In the genomic region with DNA sequence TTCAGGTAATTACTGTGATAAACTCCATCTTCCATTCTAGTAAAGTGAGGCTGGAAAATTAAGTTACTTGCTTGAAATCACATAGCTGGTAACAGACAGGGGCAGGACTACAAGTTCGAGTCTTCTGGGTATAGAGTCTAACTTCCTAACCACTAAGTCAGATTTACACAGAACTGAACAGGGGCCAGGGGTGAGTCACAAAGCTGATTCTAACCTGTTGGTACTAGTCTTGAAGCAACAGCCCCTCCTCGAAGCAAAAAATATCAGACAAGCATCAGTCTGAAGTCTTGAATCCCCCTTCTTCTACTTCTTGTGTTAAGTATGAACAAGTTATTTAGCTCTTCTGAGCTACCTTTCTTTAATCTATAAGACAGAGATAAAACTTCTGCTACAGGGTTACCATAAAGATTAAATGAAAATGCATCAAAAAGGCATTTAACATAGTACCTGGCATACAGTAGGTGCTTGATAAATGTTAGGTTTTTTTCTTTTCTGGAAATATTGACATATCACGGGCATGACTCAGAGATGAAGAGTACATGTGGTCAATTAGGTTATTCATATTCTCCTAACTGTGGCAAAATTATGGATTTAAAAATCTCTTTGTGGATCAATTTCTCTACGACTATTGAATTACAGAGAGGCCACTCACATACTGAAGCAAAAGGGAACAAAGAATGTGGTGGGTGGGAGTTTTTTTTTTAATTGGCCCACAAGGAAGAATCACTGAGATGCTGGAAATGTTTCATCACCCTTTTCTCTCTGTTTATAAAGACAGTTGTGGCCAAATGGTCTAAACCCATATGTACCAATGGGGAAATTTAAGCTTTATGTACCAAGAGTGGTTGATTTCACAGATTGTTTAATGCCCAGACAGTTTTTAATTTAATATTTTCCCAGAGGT, we compare ENCODE assay signal across 19 cellular contexts.
DNase-seq lines count a peak whose midpoint lies in the region; ATAC-seq, FAIRE-seq and TF ChIP-seq lines count a peak whose summit lies in the region.
"Had no signal": no experiment of that assay in that cellular context is flagged by ENCODE, and none has a peak within 500 bp of the region (broad histone marks: within the 10 kb centered on the region; RNA-seq: fewer than 3 reads in every experiment).

No MANE protein-coding gene starts in this region.

- H3K79me2 ChIP-seq in HepG2 (ENCODE audit: insufficient read depth, low read length), result no peaks in the 10 kb centered on the region
- H3K79me2 ChIP-seq: parathyroid adenoma had no signal

- TF ChIP-seq CTCF in HepG2 (CRISPR knock-in tag; IDR thresholded peaks at IDR 0.05) (no peak), right lobe of liver (IDR thresholded peaks at IDR 0.05) (no peak), RWPE2 (IDR thresholded peaks at IDR 0.05; ENCODE audit: poor library complexity, severe bottlenecking) (no peak), GM10248 (IDR thresholded peaks at IDR 0.05; ENCODE audit: control extremely low read depth, extremely low read depth, low read depth, missing control alignments) (no peak)

- no peak for TF ChIP-seq RAD21 in HepG2 (CRISPR knock-in tag; IDR thresholded peaks at IDR 0.05)

- DNase-seq in HepG2 (ENCODE audit: low spot score), result no peak
- DNase-seq in right lobe of liver, result no peak
- DNase-seq in RWPE2 (ENCODE audit: low spot score), result no peak
- peak; percentile 85 for DNase-seq in fibroblast of gingiva (ENCODE audit: low read depth)
- no peak for DNase-seq in stimulated activated naive CD8-positive, alpha-beta T cell treated with anti-CD3 and anti-CD28 coated beads, Interleukin-15, Interleukin-2, amounts not matched to agents 100 U/mL and 50 U/mL, for 24 hours
- DNase-seq in GM10248 (ENCODE audit: extremely low spot score), result no peak
- DNase-seq: activated naive CD8-positive, alpha-beta T cell treated with anti-CD3 and anti-CD28 coated beads, Interleukin-2, amount 10 ng/mL, durations not matched to agents 7 days and 5 days; DMS79 treated with DMSO at 0.1 percent for 48 hours; foreskin melanocyte; KG1; midbrain; NCI-H146; NCI-H526; T1000; uterus had no signal

- POLR2A ChIA-PET in HepG2 (lab: Yijun Ruan, JAX) (interaction anchor here (1.3 to 1.7 kb wide), 2 partner anchors 8 to 10 kb away, joined by 6 read pairs; no protein-coding TSS in a partner anchor), GM10248 (lab: Yijun Ruan, JAX) (no interaction called here)

- FAIRE-seq in HepG2 (lab: Jason Lieb, UNC), result no peak

- H3K4me3 ChIP-seq in HepG2 (replicated peaks in 1 of 3; ENCODE audit: insufficient read depth in 1 of 3, low read depth in 2 of 3, low read length in 3 of 3) (no peak overlapping the region), right lobe of liver (no peak overlapping the region), RWPE2 (ENCODE audit: severe bottlenecking) (no peak overlapping the region)
- H3K4me3 ChIP-seq: BLaER1, uterus had no signal

- H3K27me3 ChIP-seq in HepG2 (ENCODE audit: control insufficient read depth in 1 of 2, insufficient read depth in 2 of 2, low read length in 2 of 2) (no peaks in the 10 kb centered on the region), right lobe of liver (no peaks in the 10 kb centered on the region), RWPE2 (ENCODE audit: insufficient read depth, poor library complexity, severe bottlenecking) (no peaks in the 10 kb centered on the region)
- H3K27me3 ChIP-seq: BLaER1, uterus had no signal

- H3K27ac ChIP-seq in HepG2 (ENCODE audit: extremely low read length, insufficient read depth, low read length) (no peak overlapping the region), right lobe of liver (no peak overlapping the region), RWPE2 (ENCODE audit: poor library complexity, severe bottlenecking) (peak overlapping the region; percentile 44)
- H3K27ac ChIP-seq: BLaER1, parathyroid adenoma, uterus had no signal

- no peak for TF ChIP-seq POLR2A in HepG2 (IDR thresholded peaks at IDR 0.05; ENCODE audit: insufficient read depth in 1 of 2, low read depth in 2 of 2, low read length in 2 of 2)
- TF ChIP-seq POLR2A in right lobe of liver (IDR thresholded peaks at IDR 0.05), result no peak

- no peak overlapping the region for H3K9ac ChIP-seq in HepG2 (ENCODE audit: insufficient read depth, low read depth, low read length)
- H3K9ac ChIP-seq: BLaER1, parathyroid adenoma had no signal

- TF ChIP-seq EP300 in HepG2 (IDR thresholded peaks at IDR 0.05; ENCODE audit: low read depth in 2 of 2, low read length in 2 of 2), result no peak
- TF ChIP-seq EP300 in HepG2 (CRISPR knock-in tag; IDR thresholded peaks at IDR 0.05; ENCODE audit: borderline replicate concordance), result no peak

- 31% methylated on average over 4 of the region's 4 CpGs for WGBS in HepG2 (ENCODE audit: low lambda C conversion rate)
- 74% methylated on average over 4 of the region's 4 CpGs for WGBS in right lobe of liver (ENCODE audit: insufficient coverage, low coverage, low lambda C conversion rate, missing lambda C conversion rate)

- in situ Hi-C loops in HepG2 (cut with HindIII; ENCODE audit: extremely low pct_ligation_motif_present, low pct_unique_long_range_greater_than_20kb), result no loop called here

- intact Hi-C loops in HepG2 (cut with micrococcal nuclease; ENCODE audit: unreplicated experiment) (no loop called here), right lobe of liver (cut with DNase I) (no loop called here)

- H3K4me1 ChIP-seq in HepG2 (ENCODE audit: insufficient read depth, low read length), result no peaks in the 10 kb centered on the region
- H3K4me1 ChIP-seq in right lobe of liver, result no peaks in the 10 kb centered on the region
- H3K4me1 ChIP-seq in RWPE2 (ENCODE audit: insufficient read depth, poor library complexity, severe bottlenecking), result peaks cover 19% of the 10 kb centered on the region
- H3K4me1 ChIP-seq: parathyroid adenoma, uterus had no signal

- H3K4me2 ChIP-seq in HepG2 (ENCODE audit: low read depth, low read length), result no peak overlapping the region
- H3K4me2 ChIP-seq: BLaER1 had no signal

- H3K9me3 ChIP-seq in HepG2 (ENCODE audit: low read length), result no peaks in the 10 kb centered on the region
- no peaks in the 10 kb centered on the region for H3K9me3 ChIP-seq in right lobe of liver
- no peaks in the 10 kb centered on the region for H3K9me3 ChIP-seq in RWPE2 (ENCODE audit: severe bottlenecking)
- H3K9me3 ChIP-seq: BLaER1, uterus had no signal

- H3K36me3 ChIP-seq in HepG2 (replicated peaks in 1 of 2; ENCODE audit: control insufficient read depth in 1 of 2, insufficient read depth in 2 of 2, low read length in 2 of 2) (no peaks in the 10 kb centered on the region), right lobe of liver (no peaks in the 10 kb centered on the region), RWPE2 (ENCODE audit: low read depth) (no peaks in the 10 kb centered on the region)
- H3K36me3 ChIP-seq: BLaER1, uterus had no signal

- BruUV-seq in HepG2 (replicated peaks; lab: Mats Ljungman, UMichigan), result no TSS peak

- no peak overlapping the region for H2AFZ ChIP-seq in HepG2 (ENCODE audit: low read length)
- H2AFZ ChIP-seq: parathyroid adenoma had no signal

- ATAC-seq in HepG2 (no peak), right lobe of liver (no peak), RWPE2 (ENCODE audit: low read depth) (peak; percentile 83), GM18498 (IDR thresholded peaks at IDR 0.05; ENCODE audit: unreplicated experiment) (no peak), SK-N-SH treated with all-trans-retinoic acid at 6 μM for 48 hours (no peak)
- peak; percentile 40 for ATAC-seq in stimulated activated naive CD8-positive, alpha-beta T cell treated with anti-CD3 and anti-CD28 coated beads, Interleukin-15, Interleukin-2, amounts not matched to agents 100 U/mL and 50 U/mL, for 24 hours

- no peaks in the 10 kb centered on the region for H4K20me1 ChIP-seq in HepG2 (ENCODE audit: insufficient read depth, low read length)
- H4K20me1 ChIP-seq: BLaER1 had no signal

- CTCF ChIA-PET in HepG2 (lab: Yijun Ruan, JAX; ENCODE audit: low intra/inter-chr PET ratio, low total read pairs) (no interaction called here), GM10248 (lab: Yijun Ruan, JAX) (interaction anchor here (2.0 kb wide), 1 partner anchor 10 kb away, joined by 6 read pairs; no protein-coding TSS in a partner anchor)

TF ChIP-seq in HepG2, 621 proteins besides CTCF, POLR2A, EP300 and RAD21 (continues in another document):
- TF ChIP-seq SRF (IDR thresholded peaks at IDR 0.05; ENCODE audit: low read depth, low read length), result no peak
- no peak for TF ChIP-seq DMAP1 (CRISPR knock-in tag; IDR thresholded peaks at IDR 0.05)
- TF ChIP-seq, protein P1, sequence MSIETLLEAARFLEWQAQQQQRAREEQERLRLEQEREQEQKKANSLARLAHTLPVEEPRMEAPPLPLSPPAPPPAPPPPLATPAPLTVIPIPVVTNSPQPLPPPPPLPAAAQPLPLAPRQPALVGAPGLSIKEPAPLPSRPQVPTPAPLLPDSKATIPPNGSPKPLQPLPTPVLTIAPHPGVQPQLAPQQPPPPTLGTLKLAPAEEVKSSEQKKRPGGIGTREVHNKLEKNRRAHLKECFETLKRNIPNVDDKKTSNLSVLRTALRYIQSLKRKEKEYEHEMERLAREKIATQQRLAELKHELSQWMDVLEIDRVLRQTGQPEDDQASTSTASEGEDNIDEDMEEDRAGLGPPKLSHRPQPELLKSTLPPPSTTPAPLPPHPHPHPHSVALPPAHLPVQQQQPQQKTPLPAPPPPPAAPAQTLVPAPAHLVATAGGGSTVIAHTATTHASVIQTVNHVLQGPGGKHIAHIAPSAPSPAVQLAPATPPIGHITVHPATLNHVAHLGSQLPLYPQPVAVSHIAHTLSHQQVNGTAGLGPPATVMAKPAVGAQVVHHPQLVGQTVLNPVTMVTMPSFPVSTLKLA (IDR thresholded peaks at IDR 0.05), result no peak
- no peak for TF ChIP-seq HMG20B (CRISPR knock-in tag; conservative IDR thresholded peaks at IDR 0.05)
- no peak for TF ChIP-seq PLRG1 (conservative IDR thresholded peaks at IDR 0.05)

TF ChIP-seq in SK-N-SH treated with all-trans-retinoic acid at 6 μM for 48 hours, 23 proteins besides CTCF, POLR2A, EP300 and RAD21 (continues in another document):
- no peak for TF ChIP-seq ARNTL (CRISPR knock-in tag; IDR thresholded peaks at IDR 0.05; ENCODE audit: borderline replicate concordance, low read depth)
- TF ChIP-seq TOX (CRISPR knock-in tag; IDR thresholded peaks at IDR 0.05; ENCODE audit: borderline replicate concordance), result no peak
- TF ChIP-seq ESRRG (CRISPR knock-in tag; IDR thresholded peaks at IDR 0.05), result no peak
- no peak for TF ChIP-seq ISL1 (CRISPR knock-in tag; IDR thresholded peaks at IDR 0.05)
- no peak for TF ChIP-seq TCF4 (CRISPR knock-in tag; IDR thresholded peaks at IDR 0.05; ENCODE audit: borderline replicate concordance)
- TF ChIP-seq BACH2 (CRISPR knock-in tag; IDR thresholded peaks at IDR 0.05; ENCODE audit: borderline replicate concordance), result no peak
- TF ChIP-seq ZFP30 (CRISPR knock-in tag; IDR thresholded peaks at IDR 0.05), result no peak
- TF ChIP-seq CSDC2 (CRISPR knock-in tag; IDR thresholded peaks at IDR 0.05), result no peak
- TF ChIP-seq ZFP3 (CRISPR knock-in tag; IDR thresholded peaks at IDR 0.05), result no peak
- TF ChIP-seq ZNF565 (CRISPR knock-in tag; conservative IDR thresholded peaks at IDR 0.05; ENCODE audit: low read depth), result no peak
- no peak for TF ChIP-seq ZNF70 (CRISPR knock-in tag; IDR thresholded peaks at IDR 0.05)
- TF ChIP-seq OSR1 (CRISPR knock-in tag; IDR thresholded peaks at IDR 0.05), result no peak
- no peak for TF ChIP-seq RARB (CRISPR knock-in tag; IDR thresholded peaks at IDR 0.05)

Comparison
In these comparisons a context has a peak if more than half of its experiments do, and no peak if none do; other contexts are left out.
1. ATAC-seq: peak in RWPE2 (single experiment) and stimulated activated naive CD8-positive, alpha-beta T cell treated with anti-CD3 and anti-CD28 coated beads, Interleukin-15, Interleukin-2, amounts not matched to agents 100 U/mL and 50 U/mL, for 24 hours (single experiment); none in HepG2 (single experiment), right lobe of liver (0 of 4), GM18498 (single experiment) and SK-N-SH treated with all-trans-retinoic acid at 6 μM for 48 hours (single experiment).